In genomic region chr20:45294003-45294368, GRCh38 we compare ENCODE assay signal across 1 cellular context.
A peak's percentile ranks its signal among the peaks of the same experiment; 100 is the strongest.
TF ChIP-seq lines count a peak whose summit lies in the region.

No MANE protein-coding gene starts in this region.

TF ChIP-seq in K562, 482 proteins besides CTCF, POLR2A, EP300 and RAD21:
- TF ChIP-seq KDM1A (IDR thresholded peaks at IDR 0.05) = 0 out of 4 replicates have a peak, but pooled peaks have one; percentile 17 to 30
- TF ChIP-seq ARID3A (IDR thresholded peaks at IDR 0.05; ENCODE audit: borderline replicate concordance, low read depth, low read length) = no peak
- TF ChIP-seq, protein P1, sequence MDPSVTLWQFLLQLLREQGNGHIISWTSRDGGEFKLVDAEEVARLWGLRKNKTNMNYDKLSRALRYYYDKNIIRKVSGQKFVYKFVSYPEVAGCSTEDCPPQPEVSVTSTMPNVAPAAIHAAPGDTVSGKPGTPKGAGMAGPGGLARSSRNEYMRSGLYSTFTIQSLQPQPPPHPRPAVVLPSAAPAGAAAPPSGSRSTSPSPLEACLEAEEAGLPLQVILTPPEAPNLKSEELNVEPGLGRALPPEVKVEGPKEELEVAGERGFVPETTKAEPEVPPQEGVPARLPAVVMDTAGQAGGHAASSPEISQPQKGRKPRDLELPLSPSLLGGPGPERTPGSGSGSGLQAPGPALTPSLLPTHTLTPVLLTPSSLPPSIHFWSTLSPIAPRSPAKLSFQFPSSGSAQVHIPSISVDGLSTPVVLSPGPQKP (CRISPR knock-in tag; IDR thresholded peaks at IDR 0.05) = no peak
- peak; percentile 20 for TF ChIP-seq RBM25 (IDR thresholded peaks at IDR 0.05; ENCODE audit: low read depth, low read length, severe bottlenecking)
TF ChIP-seq in K562: peak in this region for 2.
